8 cellular contexts compared by ENCODE assay signal in the genomic region with DNA sequence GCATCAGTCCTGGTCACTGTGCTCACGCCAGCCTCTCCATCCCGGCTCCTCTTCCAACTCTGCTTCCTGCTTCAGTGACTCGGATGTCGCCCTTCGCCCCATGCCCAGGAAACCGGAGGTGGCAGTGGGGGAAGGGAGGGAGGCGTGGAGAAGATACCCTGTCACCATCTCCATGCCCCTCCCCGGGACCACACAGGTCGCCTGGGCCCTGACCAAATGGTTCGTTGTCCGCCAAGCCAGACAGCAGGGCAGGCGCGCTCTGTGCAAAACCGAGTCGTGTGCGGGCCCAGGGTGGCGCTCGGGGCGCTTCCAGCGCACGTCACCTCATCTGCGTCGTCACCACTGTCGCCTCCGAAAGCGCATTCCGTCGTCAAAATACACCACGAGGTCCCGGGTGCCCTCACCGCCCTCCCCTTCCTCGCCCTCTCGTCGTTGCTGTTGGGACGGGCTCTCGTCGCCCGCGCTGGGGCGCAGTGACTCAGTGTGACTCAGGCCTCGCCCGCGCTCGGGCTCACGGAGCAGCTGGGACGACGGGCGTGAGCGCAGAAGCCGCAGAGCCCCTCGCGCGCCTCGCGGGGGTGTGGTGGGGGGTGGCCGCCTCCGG.
DNase-seq lines count a peak whose midpoint lies in the region; ATAC-seq lines count a peak whose summit lies in the region.

No MANE protein-coding gene starts in this region.

- H3K27ac ChIP-seq in caudate nucleus (ENCODE audit: low read depth, low read length) = no peak overlapping the region

- ATAC-seq in HG03139 (IDR thresholded peaks at IDR 0.05; ENCODE audit: unreplicated experiment) = no peak

- DNase-seq in NCI-H1417 (lab: John Stamatoyannopoulos, UW) (peak in 2 of 3 experiments; percentile 43 to 74), NCI-H1417 treated with DMSO at 0.1 percent for 48 hours (lab: John Stamatoyannopoulos, UW) (no peak), caudate nucleus (lab: John Stamatoyannopoulos, UW) (peak in 55 of 61 donors; percentile 11 to 92 (median 61)), kidney tubule cell (ENCODE audit: low spot score) (peak; percentile 77), NAMALWA (ENCODE audit: low spot score) (no peak)
- peak; percentile 51 for DNase-seq in activated CD4-positive, CD25-positive, alpha-beta regulatory T cell treated with anti-CD3 and anti-CD28 coated beads, Interleukin-2, amount 50 U/mL, for 16 hours (ENCODE audit: low read depth, low spot score)
- DNase-seq in stimulated activated CD4-positive, alpha-beta T cell treated with anti-CD3 and anti-CD28 coated beads, Interleukin-2, amount 100 ng/mL, for 24 hours = peak; percentile 80 to 82

Comparison
In these comparisons a context has a peak if more than half of its experiments do, and no peak if none do; other contexts are left out.
1. DNase-seq: peak in NCI-H1417 (2 of 3), activated CD4-positive, CD25-positive, alpha-beta regulatory T cell treated with anti-CD3 and anti-CD28 coated beads, Interleukin-2, amount 50 U/mL, for 16 hours (single experiment), caudate nucleus (55 of 61), kidney tubule cell (single experiment) and stimulated activated CD4-positive, alpha-beta T cell treated with anti-CD3 and anti-CD28 coated beads, Interleukin-2, amount 100 ng/mL, for 24 hours (2 of 2); none in NCI-H1417 treated with DMSO at 0.1 percent for 48 hours (single experiment) and NAMALWA (single experiment).